In the genomic region with DNA sequence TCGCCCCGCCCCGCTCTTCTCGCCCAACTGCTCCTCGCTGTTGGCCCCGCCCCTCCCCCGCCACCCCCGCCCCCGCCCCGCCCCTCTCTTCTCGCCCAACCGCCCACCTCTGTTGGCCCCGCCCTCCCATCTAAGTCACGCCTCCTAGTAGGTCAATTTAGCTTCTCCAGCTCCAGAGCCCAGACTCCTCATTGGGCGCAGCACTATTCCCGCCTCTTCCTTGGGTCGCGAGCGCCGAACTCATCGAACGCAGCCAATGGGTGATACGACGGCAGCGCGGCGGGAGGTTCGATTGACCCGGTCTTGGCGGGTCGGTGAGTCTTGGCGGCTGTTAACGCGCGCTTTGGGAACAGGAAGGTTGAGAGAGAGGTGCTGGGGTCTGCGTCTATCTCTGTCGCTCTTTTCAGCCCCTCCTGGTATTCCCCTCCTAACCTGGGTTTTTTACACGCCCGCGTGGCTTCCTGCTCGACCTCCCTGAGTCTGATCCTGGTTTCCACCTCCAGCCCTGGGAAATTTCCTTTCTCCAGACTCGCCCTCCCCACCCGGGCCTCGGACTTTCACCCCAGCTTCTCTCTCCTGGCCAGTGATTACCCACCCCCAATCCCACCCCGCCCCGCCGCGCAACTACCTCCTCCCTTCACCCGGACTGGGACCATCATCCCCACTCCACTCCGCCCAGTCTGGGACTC, we compare ENCODE assay signal across 1 cellular context.
A peak's percentile ranks its signal among the peaks of the same experiment; 100 is the strongest.
TF ChIP-seq lines count a peak whose summit lies in the region.

A gene (plus strand): TSS at position 331 of the 689 bp plus-strand sequence. CDS start 643 bp downstream, outside the sequence.

TF ChIP-seq in K562, 482 proteins besides CTCF, POLR2A, EP300 and RAD21 (continued from another document and continues in another):
- TF ChIP-seq KAT7 (CRISPR knock-in tag; IDR thresholded peaks at IDR 0.05; ENCODE audit: borderline replicate concordance) (peak; percentile 31; the same call in 1 of the 2 replicates), NCOA6 (IDR thresholded peaks at IDR 0.05) (no peak), YY1 (IDR thresholded peaks at IDR 0.05; ENCODE audit: borderline replicate concordance in 1 of 3, control insufficient read depth in 1 of 3, extremely low read depth in 1 of 3, insufficient read depth in 3 of 3, insufficient read length in 1 of 3, insufficient replicate concordance in 2 of 3, low read depth in 1 of 3, low read length in 2 of 3) (peak in 2 of 3 experiments; percentile 78 to 85), XRCC5 (IDR thresholded peaks at IDR 0.05; ENCODE audit: low read depth, low read length) (peak; percentile 97; the same call in 1 of the 2 replicates), TSC22D4 (tag; IDR thresholded peaks at IDR 0.05) (no peak), ZNF316 (IDR thresholded peaks at IDR 0.05) (no peak), L3MBTL2 (IDR thresholded peaks at IDR 0.05) (peak; percentile 89), CSDE1 (IDR thresholded peaks at IDR 0.05) (no peak), ZNF140 (CRISPR knock-in tag; IDR thresholded peaks at IDR 0.05) (no peak), SREBF1 (IDR thresholded peaks at IDR 0.05; ENCODE audit: borderline replicate concordance, low read depth, low read length) (peak; percentile 57; the same call in 1 of the 2 replicates), HMGN3 (IDR thresholded peaks at IDR 0.05; ENCODE audit: borderline replicate concordance, extremely low read depth, insufficient read length, low read depth, low read length) (peak; percentile 17), TBL1XR1 (IDR thresholded peaks at IDR 0.05; ENCODE audit: low read length in 2 of 2) (peak; percentile 41 to 55; a peak in 2 of 4 replicates), MTA3 (IDR thresholded peaks at IDR 0.05; ENCODE audit: borderline replicate concordance) (peak; percentile 10; the same call in 1 of the 2 replicates), FOSL1 (tag; conservative IDR thresholded peaks at IDR 0.05) (no peak), MIER1 (IDR thresholded peaks at IDR 0.05; ENCODE audit: low read depth) (peak; percentile 48; the same call in 1 of the 2 replicates), NCOA1 (IDR thresholded peaks at IDR 0.05; ENCODE audit: low read depth) (no peak), EP400 (IDR thresholded peaks at IDR 0.05) (peak; percentile 87), ZBTB17 (CRISPR knock-in tag; IDR thresholded peaks at IDR 0.05) (peak; percentile 100), KAT2B (IDR thresholded peaks at IDR 0.05; ENCODE audit: low read depth, low read length) (no peak), ZBTB1 (CRISPR knock-in tag; IDR thresholded peaks at IDR 0.05; ENCODE audit: borderline replicate concordance, low read depth) (0 out of 2 replicates have a peak, but pooled peaks have one; percentile 12), SAP30 (IDR thresholded peaks at IDR 0.05; ENCODE audit: borderline replicate concordance, insufficient read depth, low read depth, low read length, poor library complexity, severe bottlenecking) (peak; percentile 100)
- TF ChIP-seq, protein P1, sequence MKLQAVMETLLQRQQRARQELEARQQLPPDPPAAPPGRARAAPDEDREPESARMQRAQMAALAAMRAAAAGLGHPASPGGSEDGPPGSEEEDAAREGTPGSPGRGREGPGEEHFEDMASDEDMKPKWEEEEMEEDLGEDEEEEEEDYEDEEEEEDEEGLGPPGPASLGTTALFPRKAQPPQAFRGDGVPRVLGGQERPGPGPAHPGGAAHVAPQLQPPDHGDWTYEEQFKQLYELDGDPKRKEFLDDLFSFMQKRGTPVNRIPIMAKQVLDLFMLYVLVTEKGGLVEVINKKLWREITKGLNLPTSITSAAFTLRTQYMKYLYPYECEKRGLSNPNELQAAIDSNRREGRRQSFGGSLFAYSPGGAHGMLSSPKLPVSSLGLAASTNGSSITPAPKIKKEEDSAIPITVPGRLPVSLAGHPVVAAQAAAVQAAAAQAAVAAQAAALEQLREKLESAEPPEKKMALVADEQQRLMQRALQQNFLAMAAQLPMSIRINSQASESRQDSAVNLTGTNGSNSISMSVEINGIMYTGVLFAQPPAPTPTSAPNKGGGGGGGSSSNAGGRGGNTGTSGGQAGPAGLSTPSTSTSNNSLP (IDR thresholded peaks at IDR 0.05; ENCODE audit: borderline replicate concordance, low read depth, low read length) = no peak; the same call in 1 of the 2 replicates
- TF ChIP-seq, protein P2, sequence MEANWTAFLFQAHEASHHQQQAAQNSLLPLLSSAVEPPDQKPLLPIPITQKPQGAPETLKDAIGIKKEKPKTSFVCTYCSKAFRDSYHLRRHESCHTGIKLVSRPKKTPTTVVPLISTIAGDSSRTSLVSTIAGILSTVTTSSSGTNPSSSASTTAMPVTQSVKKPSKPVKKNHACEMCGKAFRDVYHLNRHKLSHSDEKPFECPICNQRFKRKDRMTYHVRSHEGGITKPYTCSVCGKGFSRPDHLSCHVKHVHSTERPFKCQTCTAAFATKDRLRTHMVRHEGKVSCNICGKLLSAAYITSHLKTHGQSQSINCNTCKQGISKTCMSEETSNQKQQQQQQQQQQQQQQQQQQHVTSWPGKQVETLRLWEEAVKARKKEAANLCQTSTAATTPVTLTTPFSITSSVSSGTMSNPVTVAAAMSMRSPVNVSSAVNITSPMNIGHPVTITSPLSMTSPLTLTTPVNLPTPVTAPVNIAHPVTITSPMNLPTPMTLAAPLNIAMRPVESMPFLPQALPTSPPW (CRISPR knock-in tag; IDR thresholded peaks at IDR 0.05) = peak; percentile 95
- TF ChIP-seq, protein P3, sequence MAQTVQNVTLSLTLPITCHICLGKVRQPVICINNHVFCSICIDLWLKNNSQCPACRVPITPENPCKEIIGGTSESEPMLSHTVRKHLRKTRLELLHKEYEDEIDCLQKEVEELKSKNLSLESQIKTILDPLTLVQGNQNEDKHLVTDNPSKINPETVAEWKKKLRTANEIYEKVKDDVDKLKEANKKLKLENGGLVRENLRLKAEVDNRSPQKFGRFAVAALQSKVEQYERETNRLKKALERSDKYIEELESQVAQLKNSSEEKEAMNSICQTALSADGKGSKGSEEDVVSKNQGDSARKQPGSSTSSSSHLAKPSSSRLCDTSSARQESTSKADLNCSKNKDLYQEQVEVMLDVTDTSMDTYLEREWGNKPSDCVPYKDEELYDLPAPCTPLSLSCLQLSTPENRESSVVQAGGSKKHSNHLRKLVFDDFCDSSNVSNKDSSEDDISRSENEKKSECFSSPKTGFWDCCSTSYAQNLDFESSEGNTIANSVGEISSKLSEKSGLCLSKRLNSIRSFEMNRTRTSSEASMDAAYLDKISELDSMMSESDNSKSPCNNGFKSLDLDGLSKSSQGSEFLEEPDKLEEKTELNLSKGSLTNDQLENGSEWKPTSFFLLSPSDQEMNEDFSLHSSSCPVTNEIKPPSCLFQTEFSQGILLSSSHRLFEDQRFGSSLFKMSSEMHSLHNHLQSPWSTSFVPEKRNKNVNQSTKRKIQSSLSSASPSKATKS (CRISPR knock-in tag; IDR thresholded peaks at IDR 0.05) = no peak
- TF ChIP-seq, protein P4, sequence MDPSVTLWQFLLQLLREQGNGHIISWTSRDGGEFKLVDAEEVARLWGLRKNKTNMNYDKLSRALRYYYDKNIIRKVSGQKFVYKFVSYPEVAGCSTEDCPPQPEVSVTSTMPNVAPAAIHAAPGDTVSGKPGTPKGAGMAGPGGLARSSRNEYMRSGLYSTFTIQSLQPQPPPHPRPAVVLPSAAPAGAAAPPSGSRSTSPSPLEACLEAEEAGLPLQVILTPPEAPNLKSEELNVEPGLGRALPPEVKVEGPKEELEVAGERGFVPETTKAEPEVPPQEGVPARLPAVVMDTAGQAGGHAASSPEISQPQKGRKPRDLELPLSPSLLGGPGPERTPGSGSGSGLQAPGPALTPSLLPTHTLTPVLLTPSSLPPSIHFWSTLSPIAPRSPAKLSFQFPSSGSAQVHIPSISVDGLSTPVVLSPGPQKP (CRISPR knock-in tag; IDR thresholded peaks at IDR 0.05) = no peak
- TF ChIP-seq, protein P5, sequence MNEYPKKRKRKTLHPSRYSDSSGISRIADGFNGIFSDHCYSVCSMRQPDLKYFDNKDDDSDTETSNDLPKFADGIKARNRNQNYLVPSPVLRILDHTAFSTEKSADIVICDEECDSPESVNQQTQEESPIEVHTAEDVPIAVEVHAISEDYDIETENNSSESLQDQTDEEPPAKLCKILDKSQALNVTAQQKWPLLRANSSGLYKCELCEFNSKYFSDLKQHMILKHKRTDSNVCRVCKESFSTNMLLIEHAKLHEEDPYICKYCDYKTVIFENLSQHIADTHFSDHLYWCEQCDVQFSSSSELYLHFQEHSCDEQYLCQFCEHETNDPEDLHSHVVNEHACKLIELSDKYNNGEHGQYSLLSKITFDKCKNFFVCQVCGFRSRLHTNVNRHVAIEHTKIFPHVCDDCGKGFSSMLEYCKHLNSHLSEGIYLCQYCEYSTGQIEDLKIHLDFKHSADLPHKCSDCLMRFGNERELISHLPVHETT (CRISPR knock-in tag; conservative IDR thresholded peaks at IDR 0.05 in 1 of 2, IDR thresholded peaks at IDR 0.05 in 1 of 2) = peak in 1 of 2 experiments; percentile 20; a peak in 1 of 4 replicates
- TF ChIP-seq, protein P6, sequence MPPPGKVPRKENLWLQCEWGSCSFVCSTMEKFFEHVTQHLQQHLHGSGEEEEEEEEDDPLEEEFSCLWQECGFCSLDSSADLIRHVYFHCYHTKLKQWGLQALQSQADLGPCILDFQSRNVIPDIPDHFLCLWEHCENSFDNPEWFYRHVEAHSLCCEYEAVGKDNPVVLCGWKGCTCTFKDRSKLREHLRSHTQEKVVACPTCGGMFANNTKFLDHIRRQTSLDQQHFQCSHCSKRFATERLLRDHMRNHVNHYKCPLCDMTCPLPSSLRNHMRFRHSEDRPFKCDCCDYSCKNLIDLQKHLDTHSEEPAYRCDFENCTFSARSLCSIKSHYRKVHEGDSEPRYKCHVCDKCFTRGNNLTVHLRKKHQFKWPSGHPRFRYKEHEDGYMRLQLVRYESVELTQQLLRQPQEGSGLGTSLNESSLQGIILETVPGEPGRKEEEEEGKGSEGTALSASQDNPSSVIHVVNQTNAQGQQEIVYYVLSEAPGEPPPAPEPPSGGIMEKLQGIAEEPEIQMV (tag; conservative IDR thresholded peaks at IDR 0.05; ENCODE audit: low read depth) = no peak
- TF ChIP-seq, protein P7, sequence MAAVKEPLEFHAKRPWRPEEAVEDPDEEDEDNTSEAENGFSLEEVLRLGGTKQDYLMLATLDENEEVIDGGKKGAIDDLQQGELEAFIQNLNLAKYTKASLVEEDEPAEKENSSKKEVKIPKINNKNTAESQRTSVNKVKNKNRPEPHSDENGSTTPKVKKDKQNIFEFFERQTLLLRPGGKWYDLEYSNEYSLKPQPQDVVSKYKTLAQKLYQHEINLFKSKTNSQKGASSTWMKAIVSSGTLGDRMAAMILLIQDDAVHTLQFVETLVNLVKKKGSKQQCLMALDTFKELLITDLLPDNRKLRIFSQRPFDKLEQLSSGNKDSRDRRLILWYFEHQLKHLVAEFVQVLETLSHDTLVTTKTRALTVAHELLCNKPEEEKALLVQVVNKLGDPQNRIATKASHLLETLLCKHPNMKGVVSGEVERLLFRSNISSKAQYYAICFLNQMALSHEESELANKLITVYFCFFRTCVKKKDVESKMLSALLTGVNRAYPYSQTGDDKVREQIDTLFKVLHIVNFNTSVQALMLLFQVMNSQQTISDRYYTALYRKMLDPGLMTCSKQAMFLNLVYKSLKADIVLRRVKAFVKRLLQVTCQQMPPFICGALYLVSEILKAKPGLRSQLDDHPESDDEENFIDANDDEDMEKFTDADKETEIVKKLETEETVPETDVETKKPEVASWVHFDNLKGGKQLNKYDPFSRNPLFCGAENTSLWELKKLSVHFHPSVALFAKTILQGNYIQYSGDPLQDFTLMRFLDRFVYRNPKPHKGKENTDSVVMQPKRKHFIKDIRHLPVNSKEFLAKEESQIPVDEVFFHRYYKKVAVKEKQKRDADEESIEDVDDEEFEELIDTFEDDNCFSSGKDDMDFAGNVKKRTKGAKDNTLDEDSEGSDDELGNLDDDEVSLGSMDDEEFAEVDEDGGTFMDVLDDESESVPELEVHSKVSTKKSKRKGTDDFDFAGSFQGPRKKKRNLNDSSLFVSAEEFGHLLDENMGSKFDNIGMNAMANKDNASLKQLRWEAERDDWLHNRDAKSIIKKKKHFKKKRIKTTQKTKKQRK (IDR thresholded peaks at IDR 0.05; ENCODE audit: borderline replicate concordance, low read depth, low read length) = peak; percentile 81; the same call in 1 of the 2 replicates
- TF ChIP-seq, protein P8, sequence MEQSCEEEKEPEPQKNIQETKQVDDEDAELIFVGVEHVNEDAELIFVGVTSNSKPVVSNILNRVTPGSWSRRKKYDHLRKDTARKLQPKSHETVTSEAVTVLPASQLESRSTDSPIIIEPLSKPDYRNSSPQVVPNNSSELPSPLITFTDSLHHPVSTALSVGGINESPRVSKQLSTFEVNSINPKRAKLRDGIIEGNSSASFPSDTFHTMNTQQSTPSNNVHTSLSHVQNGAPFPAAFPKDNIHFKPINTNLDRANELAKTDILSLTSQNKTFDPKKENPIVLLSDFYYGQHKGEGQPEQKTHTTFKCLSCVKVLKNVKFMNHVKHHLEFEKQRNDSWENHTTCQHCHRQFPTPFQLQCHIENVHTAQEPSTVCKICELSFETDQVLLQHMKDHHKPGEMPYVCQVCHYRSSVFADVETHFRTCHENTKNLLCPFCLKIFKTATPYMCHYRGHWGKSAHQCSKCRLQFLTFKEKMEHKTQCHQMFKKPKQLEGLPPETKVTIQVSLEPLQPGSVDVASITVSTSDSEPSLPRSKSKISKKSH (CRISPR knock-in tag; IDR thresholded peaks at IDR 0.05) = no peak
- TF ChIP-seq, protein P9, sequence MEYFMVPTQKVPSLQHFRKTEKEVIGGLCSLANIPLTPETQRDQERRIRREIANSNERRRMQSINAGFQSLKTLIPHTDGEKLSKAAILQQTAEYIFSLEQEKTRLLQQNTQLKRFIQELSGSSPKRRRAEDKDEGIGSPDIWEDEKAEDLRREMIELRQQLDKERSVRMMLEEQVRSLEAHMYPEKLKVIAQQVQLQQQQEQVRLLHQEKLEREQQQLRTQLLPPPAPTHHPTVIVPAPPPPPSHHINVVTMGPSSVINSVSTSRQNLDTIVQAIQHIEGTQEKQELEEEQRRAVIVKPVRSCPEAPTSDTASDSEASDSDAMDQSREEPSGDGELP (CRISPR knock-in tag; IDR thresholded peaks at IDR 0.05; ENCODE audit: borderline replicate concordance) = peak; percentile 84
- TF ChIP-seq, protein P10, sequence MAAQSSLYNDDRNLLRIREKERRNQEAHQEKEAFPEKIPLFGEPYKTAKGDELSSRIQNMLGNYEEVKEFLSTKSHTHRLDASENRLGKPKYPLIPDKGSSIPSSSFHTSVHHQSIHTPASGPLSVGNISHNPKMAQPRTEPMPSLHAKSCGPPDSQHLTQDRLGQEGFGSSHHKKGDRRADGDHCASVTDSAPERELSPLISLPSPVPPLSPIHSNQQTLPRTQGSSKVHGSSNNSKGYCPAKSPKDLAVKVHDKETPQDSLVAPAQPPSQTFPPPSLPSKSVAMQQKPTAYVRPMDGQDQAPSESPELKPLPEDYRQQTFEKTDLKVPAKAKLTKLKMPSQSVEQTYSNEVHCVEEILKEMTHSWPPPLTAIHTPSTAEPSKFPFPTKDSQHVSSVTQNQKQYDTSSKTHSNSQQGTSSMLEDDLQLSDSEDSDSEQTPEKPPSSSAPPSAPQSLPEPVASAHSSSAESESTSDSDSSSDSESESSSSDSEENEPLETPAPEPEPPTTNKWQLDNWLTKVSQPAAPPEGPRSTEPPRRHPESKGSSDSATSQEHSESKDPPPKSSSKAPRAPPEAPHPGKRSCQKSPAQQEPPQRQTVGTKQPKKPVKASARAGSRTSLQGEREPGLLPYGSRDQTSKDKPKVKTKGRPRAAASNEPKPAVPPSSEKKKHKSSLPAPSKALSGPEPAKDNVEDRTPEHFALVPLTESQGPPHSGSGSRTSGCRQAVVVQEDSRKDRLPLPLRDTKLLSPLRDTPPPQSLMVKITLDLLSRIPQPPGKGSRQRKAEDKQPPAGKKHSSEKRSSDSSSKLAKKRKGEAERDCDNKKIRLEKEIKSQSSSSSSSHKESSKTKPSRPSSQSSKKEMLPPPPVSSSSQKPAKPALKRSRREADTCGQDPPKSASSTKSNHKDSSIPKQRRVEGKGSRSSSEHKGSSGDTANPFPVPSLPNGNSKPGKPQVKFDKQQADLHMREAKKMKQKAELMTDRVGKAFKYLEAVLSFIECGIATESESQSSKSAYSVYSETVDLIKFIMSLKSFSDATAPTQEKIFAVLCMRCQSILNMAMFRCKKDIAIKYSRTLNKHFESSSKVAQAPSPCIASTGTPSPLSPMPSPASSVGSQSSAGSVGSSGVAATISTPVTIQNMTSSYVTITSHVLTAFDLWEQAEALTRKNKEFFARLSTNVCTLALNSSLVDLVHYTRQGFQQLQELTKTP (IDR thresholded peaks at IDR 0.05; ENCODE audit: low read depth in 1 of 2, partially characterized antibody in 2 of 2) = peak in 1 of 2 experiments; percentile 45
